1 cellular context compared by ENCODE assay signal in the genomic region with DNA sequence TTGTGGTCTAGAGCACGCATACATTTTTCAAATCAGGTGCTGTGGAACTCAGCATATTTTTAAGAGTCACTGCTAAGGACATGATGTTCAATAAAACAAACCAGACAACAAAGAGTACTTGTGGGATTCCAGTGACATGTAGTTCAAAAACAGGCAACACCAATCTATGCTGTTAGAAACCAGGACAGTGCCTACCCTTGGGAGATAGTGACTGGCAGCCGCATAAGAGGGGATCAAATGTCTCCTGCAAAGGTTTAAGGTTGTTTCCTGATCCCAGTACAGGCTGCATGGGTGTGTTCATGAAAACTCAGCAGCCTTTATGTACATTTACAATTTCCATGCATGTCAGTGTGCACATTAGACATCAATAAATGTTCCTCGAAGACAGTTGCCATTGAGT.
TF ChIP-seq lines count a peak whose summit lies in the region.

No MANE protein-coding gene starts in this region.

TF ChIP-seq in neural cell, 6 proteins besides CTCF, POLR2A, EP300 and RAD21 (continued from another document):
- no peak for TF ChIP-seq REST (IDR thresholded peaks at IDR 0.05; ENCODE audit: borderline replicate concordance)
- no peak for TF ChIP-seq MXI1 (conservative IDR thresholded peaks at IDR 0.05; ENCODE audit: poor library complexity, severe bottlenecking)
- no peak for TF ChIP-seq POLR2AphosphoS5 (IDR thresholded peaks at IDR 0.05)
